In the genomic region with DNA sequence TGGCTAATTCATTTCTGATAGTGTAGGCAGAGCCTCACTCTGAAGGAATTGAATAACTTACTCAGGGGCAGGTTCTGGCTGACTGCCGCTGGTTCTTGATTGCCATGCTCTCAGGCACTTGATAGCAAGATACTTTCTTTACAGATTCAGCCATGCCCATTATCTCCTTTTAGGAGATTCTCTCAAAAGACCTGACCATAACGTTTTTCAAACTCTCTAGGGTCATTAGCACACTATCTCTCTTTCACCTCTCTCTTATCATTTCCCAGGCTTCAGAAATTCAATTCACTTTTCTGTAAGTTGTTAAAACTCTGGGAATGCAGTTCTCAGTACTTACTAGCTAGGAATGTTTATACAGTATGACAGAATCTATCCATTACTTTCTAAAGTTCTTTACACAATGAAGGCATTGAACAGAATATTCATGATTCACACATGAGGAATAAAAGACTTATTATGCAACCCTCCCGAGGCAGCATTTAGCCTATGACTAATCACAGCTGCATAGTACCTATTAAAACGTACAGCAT, we compare ENCODE assay signal across 11 cellular contexts.
DNase-seq lines count a peak whose midpoint lies in the region; ATAC-seq, FAIRE-seq and TF ChIP-seq lines count a peak whose summit lies in the region.
"Had no signal": no experiment of that assay in that cellular context is flagged by ENCODE, and none has a peak within 500 bp of the region (broad histone marks: within the 10 kb centered on the region; RNA-seq: fewer than 3 reads in every experiment).

No MANE protein-coding gene starts in this region.

- WGBS in SK-N-SH (ENCODE audit: low lambda C conversion rate): 2% methylated on average over 4 of the region's 4 CpGs

- H3K9me2 ChIP-seq in SK-N-SH: no peaks in the 10 kb centered on the region

- peak overlapping the region; percentile 67 for H3K4me2 ChIP-seq in SK-N-SH

- intact Hi-C loops in sciatic nerve (cut with DNase I): no loop called here

- TF ChIP-seq EP300 in SK-N-SH (IDR thresholded peaks at IDR 0.05; ENCODE audit: borderline replicate concordance in 1 of 2, low read depth in 1 of 2, low read length in 1 of 2): peak in 1 of 2 experiments; percentile 64; a peak in 2 of 4 replicates

- no peak for TF ChIP-seq RAD21 in SK-N-SH (IDR thresholded peaks at IDR 0.05; ENCODE audit: low read length)

- peaks cover 17% of the 10 kb centered on the region for H3F3A ChIP-seq in SK-N-SH (replicated peaks; ENCODE audit: insufficient read depth)

- H3K79me2 ChIP-seq in SK-N-SH (ENCODE audit: insufficient read depth): no peaks in the 10 kb centered on the region

- no peak overlapping the region for H3K9ac ChIP-seq in HUES48 (ENCODE audit: low read depth, low read length)
- H3K9ac ChIP-seq in SK-N-SH: peak overlapping the region; percentile 40

- CTCF ChIA-PET in SK-N-SH (lab: Yijun Ruan, JAX): no interaction called here

- no peak for FAIRE-seq in D721Med (lab: Jason Lieb, UNC)

- TF ChIP-seq CTCF in SK-N-SH (IDR thresholded peaks at IDR 0.05): no peak
- no peak for TF ChIP-seq CTCF in fibroblast of villous mesenchyme (IDR thresholded peaks at IDR 0.05; ENCODE audit: insufficient read depth, low read depth, low read length)
- TF ChIP-seq CTCF in D721Med (IDR thresholded peaks at IDR 0.05; ENCODE audit: insufficient read depth, missing control alignments): no peak

- H3K9me3 ChIP-seq in HUES48 (ENCODE audit: control insufficient read depth, insufficient read depth, low read length) (no peaks in the 10 kb centered on the region), SK-N-SH (no peaks in the 10 kb centered on the region)

- peak; percentile 83 for ATAC-seq in sciatic nerve
- ATAC-seq in activated CD4-positive, CD25-positive, alpha-beta regulatory T cell treated with anti-CD3 and anti-CD28 coated beads, Interleukin-2, amount 50 U/mL, for 24 hours: no peak
- ATAC-seq: stimulated activated naive CD8-positive, alpha-beta T cell treated with anti-CD3 and anti-CD28 coated beads, Interleukin-15, Interleukin-2, amounts not matched to agents 100 U/mL and 50 U/mL, for 24 hours had no signal

- POLR2A ChIA-PET in SK-N-SH (lab: Yijun Ruan, JAX): no interaction called here

- H3K4me1 ChIP-seq in HUES48 (ENCODE audit: control insufficient read depth, insufficient read depth, low read length) (peaks cover 24% of the 10 kb centered on the region; the same call in 1 of the 2 replicates), SK-N-SH (ENCODE audit: control insufficient read depth in 1 of 2, insufficient read depth in 2 of 2, low read depth in 1 of 2, low read length in 1 of 2) (peaks cover 0 to 12% of the 10 kb centered on the region in 2 experiments; a peak in 1 of 4 replicates)

- peak overlapping the region; percentile 57; the same call in 1 of the 2 replicates for H2AFZ ChIP-seq in SK-N-SH (ENCODE audit: low read depth)

- peak overlapping the region; percentile 28 for H3K27ac ChIP-seq in HUES48 (ENCODE audit: low read depth, low read length)
- H3K27ac ChIP-seq in SK-N-SH (ENCODE audit: low read depth in 2 of 2, low read length in 1 of 2): peak overlapping the region in 1 of 2 experiments; percentile 83; a peak in 2 of 4 replicates

- H4K20me1 ChIP-seq in SK-N-SH (ENCODE audit: insufficient read depth): no peaks in the 10 kb centered on the region

- H3K27me3 ChIP-seq in HUES48 (ENCODE audit: control insufficient read depth, insufficient read depth, low read length) (no peaks in the 10 kb centered on the region), SK-N-SH (ENCODE audit: insufficient read depth) (no peaks in the 10 kb centered on the region)

- H3K4me3 ChIP-seq in HUES48 (ENCODE audit: low read depth, low read length): no peak overlapping the region
- peak overlapping the region in 1 of 2 experiments; percentile 40; a peak in 1 of 4 replicates for H3K4me3 ChIP-seq in SK-N-SH (ENCODE audit: low read depth in 2 of 2, low read length in 1 of 2)
- H3K4me3 ChIP-seq in fibroblast of villous mesenchyme (ENCODE audit: low read depth, low read length): no peak overlapping the region

- no peaks in the 10 kb centered on the region for H3K36me3 ChIP-seq in HUES48 (ENCODE audit: control insufficient read depth, insufficient read depth, low read length)
- no peaks in the 10 kb centered on the region for H3K36me3 ChIP-seq in SK-N-SH (replicated peaks in 1 of 2; ENCODE audit: control insufficient read depth in 1 of 2, insufficient read depth in 2 of 2, low read length in 1 of 2)

- DNase-seq in SK-N-SH: no peak
- peak; percentile 1 for DNase-seq in fibroblast of villous mesenchyme (ENCODE audit: low read depth)
- no peak for DNase-seq in sciatic nerve (ENCODE audit: low spot score)
- no peak for DNase-seq in D721Med (ENCODE audit: insufficient read length, low spot score)
- DNase-seq in activated CD4-positive, alpha-beta T cell treated with anti-CD3 and anti-CD28 coated beads, Interleukin-2, amount 50 U/mL, for 1 hour: no peak
- DNase-seq: activated CD8-positive, alpha-beta memory T cell treated with anti-CD3 and anti-CD28 coated beads for 24 hours; DMS153; NCI-H1436; stimulated activated naive CD8-positive, alpha-beta T cell treated with anti-CD3 and anti-CD28 coated beads, Interleukin-15, Interleukin-2, amounts not matched to agents 100 U/mL and 50 U/mL, for 24 hours had no signal

TF ChIP-seq in SK-N-SH, 30 proteins besides CTCF, POLR2A, EP300 and RAD21:
- TF ChIP-seq YY1 (IDR thresholded peaks at IDR 0.05; ENCODE audit: low read depth): no peak
- TF ChIP-seq, protein P1, sequence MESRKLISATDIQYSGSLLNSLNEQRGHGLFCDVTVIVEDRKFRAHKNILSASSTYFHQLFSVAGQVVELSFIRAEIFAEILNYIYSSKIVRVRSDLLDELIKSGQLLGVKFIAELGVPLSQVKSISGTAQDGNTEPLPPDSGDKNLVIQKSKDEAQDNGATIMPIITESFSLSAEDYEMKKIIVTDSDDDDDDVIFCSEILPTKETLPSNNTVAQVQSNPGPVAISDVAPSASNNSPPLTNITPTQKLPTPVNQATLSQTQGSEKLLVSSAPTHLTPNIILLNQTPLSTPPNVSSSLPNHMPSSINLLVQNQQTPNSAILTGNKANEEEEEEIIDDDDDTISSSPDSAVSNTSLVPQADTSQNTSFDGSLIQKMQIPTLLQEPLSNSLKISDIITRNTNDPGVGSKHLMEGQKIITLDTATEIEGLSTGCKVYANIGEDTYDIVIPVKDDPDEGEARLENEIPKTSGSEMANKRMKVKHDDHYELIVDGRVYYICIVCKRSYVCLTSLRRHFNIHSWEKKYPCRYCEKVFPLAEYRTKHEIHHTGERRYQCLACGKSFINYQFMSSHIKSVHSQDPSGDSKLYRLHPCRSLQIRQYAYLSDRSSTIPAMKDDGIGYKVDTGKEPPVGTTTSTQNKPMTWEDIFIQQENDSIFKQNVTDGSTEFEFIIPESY (IDR thresholded peaks at IDR 0.05; ENCODE audit: borderline replicate concordance, low read depth): no peak
- TF ChIP-seq FOSL2 (IDR thresholded peaks at IDR 0.05; ENCODE audit: borderline replicate concordance, low read depth): peak; percentile 86
- no peak for TF ChIP-seq RFX5 (IDR thresholded peaks at IDR 0.05; ENCODE audit: low read length)
- TF ChIP-seq TCF12 (IDR thresholded peaks at IDR 0.05): peak; percentile 72
- TF ChIP-seq, protein P2, sequence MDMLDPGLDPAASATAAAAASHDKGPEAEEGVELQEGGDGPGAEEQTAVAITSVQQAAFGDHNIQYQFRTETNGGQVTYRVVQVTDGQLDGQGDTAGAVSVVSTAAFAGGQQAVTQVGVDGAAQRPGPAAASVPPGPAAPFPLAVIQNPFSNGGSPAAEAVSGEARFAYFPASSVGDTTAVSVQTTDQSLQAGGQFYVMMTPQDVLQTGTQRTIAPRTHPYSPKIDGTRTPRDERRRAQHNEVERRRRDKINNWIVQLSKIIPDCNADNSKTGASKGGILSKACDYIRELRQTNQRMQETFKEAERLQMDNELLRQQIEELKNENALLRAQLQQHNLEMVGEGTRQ (IDR thresholded peaks at IDR 0.05; ENCODE audit: borderline replicate concordance, low read depth, low read length): no peak
- TF ChIP-seq JUND (IDR thresholded peaks at IDR 0.05): peak; percentile 76
- TF ChIP-seq, protein P3, sequence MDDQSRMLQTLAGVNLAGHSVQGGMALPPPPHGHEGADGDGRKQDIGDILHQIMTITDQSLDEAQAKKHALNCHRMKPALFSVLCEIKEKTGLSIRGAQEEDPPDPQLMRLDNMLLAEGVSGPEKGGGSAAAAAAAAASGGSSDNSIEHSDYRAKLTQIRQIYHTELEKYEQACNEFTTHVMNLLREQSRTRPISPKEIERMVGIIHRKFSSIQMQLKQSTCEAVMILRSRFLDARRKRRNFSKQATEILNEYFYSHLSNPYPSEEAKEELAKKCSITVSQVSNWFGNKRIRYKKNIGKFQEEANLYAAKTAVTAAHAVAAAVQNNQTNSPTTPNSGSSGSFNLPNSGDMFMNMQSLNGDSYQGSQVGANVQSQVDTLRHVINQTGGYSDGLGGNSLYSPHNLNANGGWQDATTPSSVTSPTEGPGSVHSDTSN (IDR thresholded peaks at IDR 0.05): peak; percentile 70
- peak; percentile 33; the same call in 1 of the 2 replicates for TF ChIP-seq POLR2AphosphoS5 (IDR thresholded peaks at IDR 0.05; ENCODE audit: low read depth, low read length)
